ENCODE assay signal across 8 cellular contexts in the genomic region with DNA sequence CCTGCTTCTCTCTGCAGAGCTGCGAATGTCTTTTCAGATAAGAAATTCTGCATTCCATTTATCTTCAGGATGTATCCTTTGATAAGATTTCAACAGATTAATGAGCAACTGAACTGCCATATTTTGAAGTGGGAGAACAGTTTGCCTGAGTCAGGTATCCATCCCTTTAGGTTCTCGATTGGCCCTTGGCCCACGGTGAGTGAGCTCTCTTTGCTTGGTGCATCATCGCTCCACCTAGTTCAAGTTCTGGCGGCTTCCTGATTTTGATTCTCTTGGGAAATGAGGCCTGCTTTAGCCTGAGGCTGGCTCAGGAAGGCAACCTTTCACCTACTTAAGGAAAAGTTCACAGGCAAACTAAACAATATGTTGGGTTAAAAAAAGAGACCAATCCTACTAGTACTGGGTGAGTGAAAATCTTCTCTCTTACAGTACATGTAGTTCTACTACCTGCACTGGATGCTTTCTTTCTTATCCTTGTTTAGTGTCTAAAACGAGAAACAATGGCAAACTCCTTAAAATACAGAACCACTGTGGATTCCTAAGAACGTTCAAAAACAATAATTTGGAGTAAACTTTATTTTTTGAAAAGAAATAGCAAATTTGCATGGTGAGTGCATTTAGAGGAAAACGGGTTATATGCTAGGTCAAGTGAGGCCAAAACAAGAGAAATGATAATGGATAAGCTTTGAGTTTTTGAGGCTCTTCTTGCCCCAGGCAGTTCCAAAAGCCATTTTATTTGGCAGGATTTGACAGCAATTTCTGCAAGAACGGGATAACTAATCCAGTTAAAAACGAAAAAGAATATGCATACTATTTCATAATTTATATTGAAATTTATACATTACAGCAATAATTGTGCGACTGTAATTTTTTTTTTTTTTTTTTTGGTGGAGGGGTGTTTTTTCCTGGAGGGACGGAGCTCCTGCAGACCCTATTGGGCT. TPM values are rescaled to one million over a fixed set of nuclear protein-coding genes. Genes with fewer than 3 reads are reported as not detected.
DNase-seq lines count a peak whose midpoint lies in the region; ATAC-seq and TF ChIP-seq lines count a peak whose summit lies in the region.

No MANE protein-coding gene starts in this region.

- H3K27ac ChIP-seq in body of pancreas, result peak overlapping the region in 3 of 4 donors; percentile 92 to 98 (median 95)

- H3K4me1 ChIP-seq in body of pancreas (peaks cover 37% of the 10 kb centered on the region), skeletal muscle satellite cell (ENCODE audit: control insufficient read depth, insufficient read depth, low read length) (peaks cover 35% of the 10 kb centered on the region)

- DNase-seq in NCI-H1694 treated with DMSO at 0.1 percent for 48 hours (lab: John Stamatoyannopoulos, UW) (peak; percentile 26), NCI-H1694 (lab: John Stamatoyannopoulos, UW) (no peak), NCI-H146 (lab: John Stamatoyannopoulos, UW) (peak; percentile 31), body of pancreas (peak; percentile 52 to 78 (median 75)), iPS-NIHi11 (ENCODE audit: low spot score) (peak; percentile 31)

- H3K4me1 Mint-ChIP-seq in activated T-helper 17 cell treated with anti-CD3 and anti-CD28 coated beads, Interleukin-2, amount 50 U/mL, for 72 hours, result peaks cover 5% of the 10 kb centered on the region

- no peak overlapping the region for H3K27ac Mint-ChIP-seq in activated T-helper 17 cell treated with anti-CD3 and anti-CD28 coated beads, Interleukin-2, amount 50 U/mL, for 72 hours

- no peak for TF ChIP-seq POLR2A in body of pancreas (IDR thresholded peaks at IDR 0.05)

- H3K27me3 ChIP-seq in body of pancreas (no peaks in the 10 kb centered on the region), skeletal muscle satellite cell (ENCODE audit: control insufficient read depth, insufficient read depth, low read length) (no peaks in the 10 kb centered on the region)

- intact Hi-C loops in body of pancreas (cut with DNase I), result no loop called here

- peak; percentile 30 for ATAC-seq in body of pancreas
- ATAC-seq in HG02610 (IDR thresholded peaks at IDR 0.05; ENCODE audit: unreplicated experiment), result no peak
- no peak for ATAC-seq in activated T-helper 17 cell treated with anti-CD3 and anti-CD28 coated beads, Interleukin-2, amount 50 U/mL, for 72 hours (replicated peaks)

- H3K27me3 Mint-ChIP-seq in activated T-helper 17 cell treated with anti-CD3 and anti-CD28 coated beads, Interleukin-2, amount 50 U/mL, for 72 hours, result peaks cover 7% of the 10 kb centered on the region

- no peaks in the 10 kb centered on the region for H3K9me3 Mint-ChIP-seq in activated T-helper 17 cell treated with anti-CD3 and anti-CD28 coated beads, Interleukin-2, amount 50 U/mL, for 72 hours

- H3K36me3 ChIP-seq in body of pancreas (replicated peaks in 1 of 2; ENCODE audit: insufficient read depth in 1 of 2, low read depth in 2 of 2) (no peaks in the 10 kb centered on the region), skeletal muscle satellite cell (ENCODE audit: insufficient read depth, low read length) (no peaks in the 10 kb centered on the region)

- peak overlapping the region; percentile 58 for H3K9ac ChIP-seq in skeletal muscle satellite cell (ENCODE audit: low read depth, low read length)

- H3K9me3 ChIP-seq in body of pancreas, result no peaks in the 10 kb centered on the region
- no peaks in the 10 kb centered on the region for H3K9me3 ChIP-seq in skeletal muscle satellite cell (replicated peaks; ENCODE audit: low read length)

- H3K36me3 Mint-ChIP-seq in activated T-helper 17 cell treated with anti-CD3 and anti-CD28 coated beads, Interleukin-2, amount 50 U/mL, for 72 hours (ENCODE audit: low read depth), result no peaks in the 10 kb centered on the region

- TF ChIP-seq CTCF in body of pancreas (IDR thresholded peaks at IDR 0.05), result no peak

- WGBS in body of pancreas, 2 donors, result 3 to 4% methylated on average over 12 of the region's 12 CpGs

- no peak overlapping the region for H3K4me3 Mint-ChIP-seq in activated T-helper 17 cell treated with anti-CD3 and anti-CD28 coated beads, Interleukin-2, amount 50 U/mL, for 72 hours

- H3K4me2 ChIP-seq in skeletal muscle satellite cell (ENCODE audit: low read length), result peak overlapping the region; percentile 60

- H3K4me3 ChIP-seq in body of pancreas, result peak overlapping the region in 1 of 2 donors; percentile 85
- H3K4me3 ChIP-seq in skeletal muscle satellite cell (ENCODE audit: low read length), result peak overlapping the region; percentile 92

RNA-seq across cellular contexts. Expression of gene ACSL3, which starts 0.8 kb away (rescaled TPM):
- 10 to 100 TPM; 24.6 to 60.0 TPM for total RNA-seq in body of pancreas
- total RNA-seq in skeletal muscle satellite cell (2012; rRNA removed), result 80.8 and 154 TPM in 2 replicates
- total RNA-seq in activated T-helper 17 cell treated with anti-CD3 and anti-CD28 coated beads, Interleukin-2, amount 50 U/mL, for 72 hours, result 10 to 100 TPM; 12.9 to 32.6 TPM
